In the genomic region with DNA sequence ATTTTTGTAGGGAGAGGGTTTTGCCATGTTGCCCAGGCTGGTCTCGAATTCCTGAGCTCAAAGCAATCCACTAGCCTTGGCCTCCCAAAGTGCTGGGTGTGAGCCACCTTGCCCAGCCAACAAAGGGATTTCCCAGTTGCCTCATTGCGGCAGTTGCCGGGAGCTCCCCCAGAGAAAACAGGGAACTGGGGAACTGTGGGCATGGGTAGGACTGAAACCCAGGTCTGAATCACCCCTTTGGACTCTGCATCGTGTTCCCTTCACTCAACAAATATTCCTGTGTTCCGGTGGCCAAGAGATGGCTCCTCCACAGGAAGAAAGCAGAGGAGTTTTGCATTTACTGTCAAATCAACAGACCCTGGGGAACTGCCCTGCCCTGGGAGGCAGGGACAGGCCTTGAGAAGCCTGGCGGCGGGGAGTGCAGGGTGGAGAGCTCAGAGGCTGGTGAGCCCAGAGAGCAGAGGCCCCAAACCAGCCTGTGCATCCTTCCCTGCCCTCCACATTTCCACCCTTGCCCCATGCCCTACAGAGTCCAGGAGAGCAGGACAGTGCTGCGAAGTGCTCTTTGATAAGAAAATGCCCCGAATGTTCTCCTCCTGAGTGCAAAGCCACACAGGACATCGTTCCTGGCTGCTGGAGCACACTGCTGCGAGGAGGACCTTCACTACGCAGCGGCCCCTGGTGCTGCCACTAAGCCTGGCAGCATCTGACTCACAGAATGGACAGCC, we compare ENCODE assay signal across 15 cellular contexts. TPM values are rescaled to one million over a fixed set of nuclear protein-coding genes. Genes with fewer than 3 reads are reported as not detected.
DNase-seq lines count a peak whose midpoint lies in the region; ATAC-seq and TF ChIP-seq lines count a peak whose summit lies in the region.
"Had no signal": no experiment of that assay in that cellular context is flagged by ENCODE, and none has a peak within 500 bp of the region (broad histone marks: within the 10 kb centered on the region; RNA-seq: fewer than 3 reads in every experiment).

No MANE protein-coding gene starts in this region.

- H3K36me3 ChIP-seq in A673 (ENCODE audit: insufficient read depth, low read length, poor library complexity, severe bottlenecking) (no peaks in the 10 kb centered on the region), BE2C (no peaks in the 10 kb centered on the region)
- H3K36me3 ChIP-seq: pancreas, SJSA1 had no signal

- no peak for ATAC-seq in GM19351 (IDR thresholded peaks at IDR 0.05; ENCODE audit: unreplicated experiment)
- ATAC-seq: pancreas had no signal

- intact Hi-C loops in posterior vena cava (cut with DNase I) (no loop called here), A673 (cut with micrococcal nuclease; ENCODE audit: unreplicated experiment) (no loop called here)

- H3K27me3 ChIP-seq in A673 (replicated peaks; ENCODE audit: insufficient read depth, low read depth, low read length, poor library complexity) (peaks cover 11% of the 10 kb centered on the region), BE2C (no peaks in the 10 kb centered on the region)
- H3K27me3 ChIP-seq: pancreas had no signal

- no peak overlapping the region for H3K4me3 ChIP-seq in AG09309 (ENCODE audit: control insufficient read depth, low read depth, low read length)
- no peak overlapping the region for H3K4me3 ChIP-seq in A673 (ENCODE audit: low read depth, low read length, poor library complexity, severe bottlenecking)
- no peak overlapping the region for H3K4me3 ChIP-seq in BE2C (ENCODE audit: low read depth, low read length)
- H3K4me3 ChIP-seq: pancreas, SJSA1 had no signal

- H3K27ac ChIP-seq in A673 (ENCODE audit: low read depth, low read length, poor library complexity, severe bottlenecking): no peak overlapping the region
- H3K27ac ChIP-seq: C4-2B, pancreas, SJSA1 had no signal

- CTCF ChIA-PET in A673 (lab: Charles Lee): no interaction called here

- BruUV-seq in A673 (replicated peaks; lab: Mats Ljungman, UMichigan): no TSS peak

- POLR2A ChIA-PET in A673 (lab: Charles Lee; ENCODE audit: low non-redundant PET): no interaction called here

- H3K4me1 ChIP-seq in A673 (ENCODE audit: insufficient read depth, low read length, poor library complexity, severe bottlenecking) (no peaks in the 10 kb centered on the region), BE2C (no peaks in the 10 kb centered on the region)
- H3K4me1 ChIP-seq: pancreas, SJSA1 had no signal

- TF ChIP-seq CTCF in AG09309 (IDR thresholded peaks at IDR 0.05; ENCODE audit: control insufficient read depth, insufficient read depth, low read depth, low read length, missing control alignments) (peak; percentile 46), A673 (conservative IDR thresholded peaks at IDR 0.05; ENCODE audit: low read depth, low read length) (no peak), BE2C (IDR thresholded peaks at IDR 0.05; ENCODE audit: low read depth, low read length) (no peak)

- H3K9me3 ChIP-seq in A673 (ENCODE audit: low read depth, low read length, poor library complexity, severe bottlenecking) (no peaks in the 10 kb centered on the region), BE2C (no peaks in the 10 kb centered on the region)
- H3K9me3 ChIP-seq: pancreas had no signal

- DNase-seq in AG09309 (ENCODE audit: low read depth) (no peak), MV-4-11 (lab: John Stamatoyannopoulos, UW) (peak; percentile 14), fibroblast of gingiva (ENCODE audit: low read depth) (peak; percentile 36), posterior vena cava (ENCODE audit: low spot score) (peak; percentile 75), A673 (ENCODE audit: low spot score) (no peak), BE2C (no peak), NK-92 (lab: John Stamatoyannopoulos, UW; ENCODE audit: unreplicated experiment) (no peak)
- DNase-seq: DND-41, Karpas-422, NCI-H187, pancreas had no signal

RNA-seq across cellular contexts. Expression of gene MYO7B, which starts 24.9 kb away (rescaled TPM):
- total RNA-seq in posterior vena cava (under 1 TPM; 0.67 to 0.79 TPM), A673 (2021) (0.24 TPM in 1 of 2 replicates, not detected in the other)
- polyA plus RNA-seq in BE2C (2012; ENCODE audit: insufficient read depth, insufficient read length, low read depth): 0.62 TPM
- polyA plus RNA-seq: fibroblast of lung had no signal

RNA-seq across cellular contexts. Expression of gene IWS1, which starts 34.1 kb away (rescaled TPM):
- 10 to 100 TPM; 31.0 to 35.4 TPM for total RNA-seq in posterior vena cava
- total RNA-seq in A673 (2021): 66.0 and 67.2 TPM in 2 replicates
- 29.5 TPM for polyA plus RNA-seq in BE2C (2012; ENCODE audit: insufficient read depth, insufficient read length, low read depth)

Comparison
In these comparisons a context has a peak if more than half of its experiments do, and no peak if none do; other contexts are left out.
1. DNase-seq: peak in MV-4-11 (single experiment), fibroblast of gingiva (single experiment) and posterior vena cava (single experiment); none in AG09309 (single experiment), A673 (single experiment), BE2C (single experiment) and NK-92 (single experiment).